Comparison of ENCODE assay signal across 20 cellular contexts in genomic region chr6:139605350-139605749, GRCh38.
A peak's percentile ranks its signal among the peaks of the same experiment; 100 is the strongest.
DNase-seq lines count a peak whose midpoint lies in the region; TF ChIP-seq lines count a peak whose summit lies in the region.
"Had no signal": no experiment of that assay in that cellular context is flagged by ENCODE, and none has a peak within 500 bp of the region (broad histone marks: within the 10 kb centered on the region; RNA-seq: fewer than 3 reads in every experiment).

No MANE protein-coding gene starts in this region.

- in situ Hi-C loops in astrocyte of the cerebellum (cut with HindIII; ENCODE audit: low sequenced_read_pairs) = no loop called here

- no peaks in the 10 kb centered on the region for H3K27me3 Mint-ChIP-seq in MCF 10A (ENCODE audit: insufficient read depth, unreplicated experiment)
- H3K27me3 Mint-ChIP-seq in activated CD4-positive, alpha-beta memory T cell treated with anti-CD3 and anti-CD28 coated beads for 36 hours = no peaks in the 10 kb centered on the region
- H3K27me3 Mint-ChIP-seq: activated B cell treated with CpG ODN at 0.5 μM for 24 hours; activated T-helper 17 cell treated with anti-CD3 and anti-CD28 coated beads, Interleukin-2, amount 50 U/mL, for 72 hours had no signal

- peak; percentile 80 for DNase-seq in MCF 10A (ENCODE audit: unreplicated experiment)
- DNase-seq in breast epithelium (ENCODE audit: low spot score in 2 of 2) = no peak
- peak; percentile 65 for DNase-seq in astrocyte of the cerebellum (ENCODE audit: low read depth)
- DNase-seq in fibroblast of villous mesenchyme (ENCODE audit: low read depth) = peak; percentile 90
- peak in 1 of 2 donors; percentile 19 for DNase-seq in tibial nerve (ENCODE audit: low spot score in 2 of 2)
- DNase-seq in activated CD4-positive, alpha-beta memory T cell treated with anti-CD3 and anti-CD28 coated beads for 36 hours = no peak
- DNase-seq in kidney tubule cell (ENCODE audit: low spot score) = no peak
- DNase-seq in esophagus muscularis mucosa (ENCODE audit: extremely low spot score) = no peak
- DNase-seq: activated B cell treated with CpG ODN at 0.5 μM for 24 hours, NCI-H1436 treated with DMSO at 0.1 percent for 48 hours, pancreas, SHP77, spleen, thyroid gland had no signal

- CTCF ChIA-PET in MCF 10A (lab: Yijun Ruan, JAX) = interaction anchor here (0.7 kb wide), 1 partner anchor 618 kb away, joined by 3 read pairs; no protein-coding TSS in a partner anchor
- CTCF ChIA-PET in activated CD4-positive, alpha-beta memory T cell treated with anti-CD3 and anti-CD28 coated beads for 36 hours (lab: Charles Lee) = no interaction called here

- no TSS peak for BruUV-seq in MCF 10A (replicated peaks; lab: Mats Ljungman, UMichigan)

- POLR2A ChIA-PET in MCF 10A (lab: Yijun Ruan, JAX) = interaction anchor here (0.7 kb wide), 1 partner anchor 231 kb away, joined by 3 read pairs; the partner anchor contains the start of gene CITED2
- POLR2A ChIA-PET in activated CD4-positive, alpha-beta memory T cell treated with anti-CD3 and anti-CD28 coated beads for 36 hours (lab: Charles Lee) = no interaction called here

- H3K4me1 ChIP-seq in breast epithelium = no peaks in the 10 kb centered on the region
- peaks cover 0 to 7% (median 0%) of the 10 kb centered on the region in 4 donors for H3K4me1 ChIP-seq in tibial nerve
- peaks cover 0 to 19% (median 11%) of the 10 kb centered on the region in 4 donors for H3K4me1 ChIP-seq in esophagus muscularis mucosa

- no peak overlapping the region for H3K27ac ChIP-seq in breast epithelium
- no peak overlapping the region for H3K27ac ChIP-seq in tibial nerve
- H3K27ac ChIP-seq in esophagus muscularis mucosa (replicated peaks in 1 of 4) = no peak overlapping the region
- H3K27ac ChIP-seq: 22Rv1, coronary artery, KMS-11, pancreas, thyroid gland had no signal

- intact Hi-C loops in MCF 10A (cut with micrococcal nuclease) (no loop called here), breast epithelium (cut with DNase I; ENCODE audit: low total_unique reads) (no loop called here), esophagus muscularis mucosa (cut with DNase I) (no loop called here)
- intact Hi-C loops in activated CD4-positive, alpha-beta memory T cell treated with anti-CD3 and anti-CD28 coated beads for 36 hours (cut with micrococcal nuclease) = no loop called here

- no peaks in the 10 kb centered on the region for H3K9me3 ChIP-seq in breast epithelium
- peaks cover 0 to 5% (median 0%) of the 10 kb centered on the region in 4 donors for H3K9me3 ChIP-seq in tibial nerve
- no peaks in the 10 kb centered on the region for H3K9me3 ChIP-seq in esophagus muscularis mucosa
- H3K9me3 ChIP-seq: pancreas, spleen, thyroid gland had no signal

- H3K36me3 ChIP-seq in breast epithelium = no peaks in the 10 kb centered on the region
- H3K36me3 ChIP-seq in tibial nerve = no peaks in the 10 kb centered on the region
- no peaks in the 10 kb centered on the region for H3K36me3 ChIP-seq in esophagus muscularis mucosa
- H3K36me3 ChIP-seq: pancreas, spleen, thyroid gland had no signal

- peaks cover 32% of the 10 kb centered on the region for H3K9me3 Mint-ChIP-seq in MCF 10A (ENCODE audit: unreplicated experiment)
- H3K9me3 Mint-ChIP-seq in activated CD4-positive, alpha-beta memory T cell treated with anti-CD3 and anti-CD28 coated beads for 36 hours = no peaks in the 10 kb centered on the region
- H3K9me3 Mint-ChIP-seq: activated B cell treated with CpG ODN at 0.5 μM for 24 hours; activated T-helper 17 cell treated with anti-CD3 and anti-CD28 coated beads, Interleukin-2, amount 50 U/mL, for 72 hours; stimulated activated effector memory CD8-positive, alpha-beta T cell treated with anti-CD3 and anti-CD28 coated beads, Interleukin-12 subunit alpha, Interleukin-12 subunit beta, amount 100 ng/mL, for 72 hours; T-helper 1 cell treated with Interleukin-12 subunit alpha and Interleukin-12 subunit beta and Interleukin-4 antibody, amounts not matched to agents 30 μg/mL and 1 μg/mL, for 36 hours had no signal

- no peaks in the 10 kb centered on the region for H3K36me3 Mint-ChIP-seq in MCF 10A (ENCODE audit: insufficient read depth, unreplicated experiment)
- no peaks in the 10 kb centered on the region for H3K36me3 Mint-ChIP-seq in activated CD4-positive, alpha-beta memory T cell treated with anti-CD3 and anti-CD28 coated beads for 36 hours
- H3K36me3 Mint-ChIP-seq: stimulated activated effector memory CD8-positive, alpha-beta T cell treated with anti-CD3 and anti-CD28 coated beads, Interleukin-12 subunit alpha, Interleukin-12 subunit beta, amount 100 ng/mL, for 72 hours had no signal

- no peak overlapping the region for H3K4me3 Mint-ChIP-seq in MCF 10A (ENCODE audit: unreplicated experiment)
- H3K4me3 Mint-ChIP-seq in activated CD4-positive, alpha-beta memory T cell treated with anti-CD3 and anti-CD28 coated beads for 36 hours = no peak overlapping the region
- H3K4me3 Mint-ChIP-seq: activated B cell treated with CpG ODN at 0.5 μM for 24 hours; activated T-helper 17 cell treated with anti-CD3 and anti-CD28 coated beads, Interleukin-2, amount 50 U/mL, for 72 hours; stimulated activated effector memory CD8-positive, alpha-beta T cell treated with anti-CD3 and anti-CD28 coated beads, Interleukin-12 subunit alpha, Interleukin-12 subunit beta, amount 100 ng/mL, for 72 hours; T-helper 1 cell treated with Interleukin-12 subunit alpha and Interleukin-12 subunit beta and Interleukin-4 antibody, amounts not matched to agents 30 μg/mL and 1 μg/mL, for 36 hours had no signal

- 75 to 78% methylated on average over 3 of the region's 3 CpGs for WGBS in tibial nerve, 2 donors
- 51% methylated on average over 3 of the region's 3 CpGs for WGBS in esophagus muscularis mucosa

- no peak for TF ChIP-seq CTCF in MCF 10A (IDR thresholded peaks at IDR 0.05; ENCODE audit: unreplicated experiment)
- TF ChIP-seq CTCF in breast epithelium (IDR thresholded peaks at IDR 0.05) = no peak
- TF ChIP-seq CTCF in astrocyte of the cerebellum (IDR thresholded peaks at IDR 0.05; ENCODE audit: low read depth, low read length, missing control alignments) = no peak
- TF ChIP-seq CTCF in fibroblast of villous mesenchyme (IDR thresholded peaks at IDR 0.05; ENCODE audit: insufficient read depth, low read depth, low read length) = no peak
- TF ChIP-seq CTCF in tibial nerve (IDR thresholded peaks at IDR 0.05) = no peak
- TF ChIP-seq CTCF in esophagus muscularis mucosa (IDR thresholded peaks at IDR 0.05) = no peak

- TF ChIP-seq POLR2A in breast epithelium (IDR thresholded peaks at IDR 0.05) (no peak), tibial nerve (IDR thresholded peaks at IDR 0.05) (no peak), esophagus muscularis mucosa (IDR thresholded peaks at IDR 0.05; ENCODE audit: low read depth) (no peak)

- H3K27me3 ChIP-seq in breast epithelium (no peaks in the 10 kb centered on the region), tibial nerve (no peaks in the 10 kb centered on the region), esophagus muscularis mucosa (no peaks in the 10 kb centered on the region)
- H3K27me3 ChIP-seq: pancreas, thyroid gland had no signal

- TF ChIP-seq EP300 in tibial nerve (IDR thresholded peaks at IDR 0.05) (peak; percentile 23 to 56), esophagus muscularis mucosa (IDR thresholded peaks at IDR 0.05) (no peak)

- H3K27ac Mint-ChIP-seq in MCF 10A (ENCODE audit: low read depth, unreplicated experiment) = no peak overlapping the region
- no peak overlapping the region for H3K27ac Mint-ChIP-seq in activated CD4-positive, alpha-beta memory T cell treated with anti-CD3 and anti-CD28 coated beads for 36 hours
- H3K27ac Mint-ChIP-seq: activated B cell treated with CpG ODN at 0.5 μM for 24 hours; activated T-helper 17 cell treated with anti-CD3 and anti-CD28 coated beads, Interleukin-2, amount 50 U/mL, for 72 hours; stimulated activated effector memory CD8-positive, alpha-beta T cell treated with anti-CD3 and anti-CD28 coated beads, Interleukin-12 subunit alpha, Interleukin-12 subunit beta, amount 100 ng/mL, for 72 hours; T-helper 1 cell treated with Interleukin-12 subunit alpha and Interleukin-12 subunit beta and Interleukin-4 antibody, amounts not matched to agents 30 μg/mL and 1 μg/mL, for 36 hours had no signal

- H3K4me1 Mint-ChIP-seq in MCF 10A (ENCODE audit: insufficient read depth, unreplicated experiment) = peaks cover 7% of the 10 kb centered on the region
- peaks cover 7% of the 10 kb centered on the region for H3K4me1 Mint-ChIP-seq in activated CD4-positive, alpha-beta memory T cell treated with anti-CD3 and anti-CD28 coated beads for 36 hours (ENCODE audit: low read depth)
- H3K4me1 Mint-ChIP-seq: activated B cell treated with CpG ODN at 0.5 μM for 24 hours had no signal

- no peak overlapping the region for H3K4me3 ChIP-seq in breast epithelium
- H3K4me3 ChIP-seq in astrocyte of the cerebellum (ENCODE audit: low read depth, low read length) = no peak overlapping the region
- H3K4me3 ChIP-seq in fibroblast of villous mesenchyme (ENCODE audit: low read depth, low read length) = no peak overlapping the region
- H3K4me3 ChIP-seq in tibial nerve = no peak overlapping the region
- H3K4me3 ChIP-seq in esophagus muscularis mucosa = no peak overlapping the region
- H3K4me3 ChIP-seq: coronary artery, pancreas, spleen, thyroid gland had no signal

Comparison
In these comparisons a context has a peak if more than half of its experiments do, and no peak if none do; other contexts are left out.
1. DNase-seq: peak in MCF 10A (single experiment), astrocyte of the cerebellum (single experiment) and fibroblast of villous mesenchyme (single experiment); none in breast epithelium (0 of 2), activated CD4-positive, alpha-beta memory T cell treated with anti-CD3 and anti-CD28 coated beads for 36 hours (single experiment), kidney tubule cell (single experiment) and esophagus muscularis mucosa (single experiment).